ENCODE assay signal across 11 cellular contexts in genomic region chr1:206609229-206609991, GRCh38. TPM values are rescaled to one million over a fixed set of nuclear protein-coding genes. Genes with fewer than 3 reads are reported as not detected.
DNase-seq lines count a peak whose midpoint lies in the region; ATAC-seq and TF ChIP-seq lines count a peak whose summit lies in the region.
"Had no signal": no experiment of that assay in that cellular context is flagged by ENCODE, and none has a peak within 500 bp of the region (broad histone marks: within the 10 kb centered on the region; RNA-seq: fewer than 3 reads in every experiment).

No MANE protein-coding gene starts in this region.

- peaks cover 36% of the 10 kb centered on the region for H3K36me3 Mint-ChIP-seq in CD4-positive, CD25-positive, alpha-beta regulatory T cell
- peaks cover 4% of the 10 kb centered on the region for H3K36me3 Mint-ChIP-seq in IgD-negative memory B cell

- peaks cover 13% of the 10 kb centered on the region for H3K4me1 ChIP-seq in CD4-positive, CD25-positive, alpha-beta regulatory T cell (ENCODE audit: control insufficient read depth, insufficient read depth, low read length, poor library complexity, severe bottlenecking)
- peaks cover 3 to 22% (median 7%) of the 10 kb centered on the region in 3 donors for H3K4me1 ChIP-seq in esophagus squamous epithelium

- no peaks in the 10 kb centered on the region for H3K27me3 Mint-ChIP-seq in CD4-positive, CD25-positive, alpha-beta regulatory T cell
- no peaks in the 10 kb centered on the region for H3K27me3 Mint-ChIP-seq in IgD-negative memory B cell

- 42 to 43% methylated on average over 4 of the region's 4 CpGs for WGBS in esophagus squamous epithelium, 2 donors

- no peak for TF ChIP-seq POLR2A in esophagus squamous epithelium (IDR thresholded peaks at IDR 0.05)

- H3K4me1 Mint-ChIP-seq in CD4-positive, CD25-positive, alpha-beta regulatory T cell: peaks cover 10 to 28% (median 20%) of the 10 kb centered on the region in 4 donors
- peaks cover 11 to 25% (median 18%) of the 10 kb centered on the region in 3 donors for H3K4me1 Mint-ChIP-seq in IgD-negative memory B cell

- peaks cover 44% of the 10 kb centered on the region for H3K36me3 ChIP-seq in CD4-positive, CD25-positive, alpha-beta regulatory T cell (ENCODE audit: control insufficient read depth, insufficient read depth, low read length)
- peaks cover 0 to 67% (median 4%) of the 10 kb centered on the region in 3 donors for H3K36me3 ChIP-seq in esophagus squamous epithelium

- no peak overlapping the region for H3K27ac ChIP-seq in CD4-positive, CD25-positive, alpha-beta regulatory T cell (ENCODE audit: insufficient read depth, low read length, poor library complexity, severe bottlenecking)
- H3K27ac ChIP-seq in esophagus squamous epithelium: no peak overlapping the region

- intact Hi-C loops in esophagus squamous epithelium (cut with DNase I): no loop called here

- DNase-seq in CD4-positive, CD25-positive, alpha-beta regulatory T cell: no peak
- peak; percentile 84 for DNase-seq in GM12865 (ENCODE audit: low read depth)
- peak; percentile 87 for DNase-seq in dermis blood vessel endothelial cell
- DNase-seq in NOMO-1 treated with DMSO at 0.1 percent for 48 hours (lab: John Stamatoyannopoulos, UW; ENCODE audit: unreplicated experiment): no peak
- no peak for DNase-seq in esophagus squamous epithelium (lab: John Stamatoyannopoulos, UW)
- no peak for DNase-seq in NCI-H2107 treated with DMSO at 0.1 percent for 48 hours (lab: John Stamatoyannopoulos, UW; ENCODE audit: unreplicated experiment)
- DNase-seq: glutamatergic neuron; naive thymus-derived CD8-positive, alpha-beta T cell; NCI-H2107 had no signal

- H3K4me3 Mint-ChIP-seq in CD4-positive, CD25-positive, alpha-beta regulatory T cell: peak overlapping the region in 3 of 4 donors; percentile 13 to 51 (median 47)
- H3K4me3 Mint-ChIP-seq in IgD-negative memory B cell: peak overlapping the region in 1 of 4 donors; percentile 48

- ATAC-seq in CD4-positive, CD25-positive, alpha-beta regulatory T cell (ENCODE audit: low read depth in 2 of 2): no peak
- no peak for ATAC-seq in GM18511 (IDR thresholded peaks at IDR 0.05; ENCODE audit: unreplicated experiment)
- ATAC-seq: naive thymus-derived CD8-positive, alpha-beta T cell had no signal

- no peak overlapping the region for H3K4me3 ChIP-seq in CD4-positive, CD25-positive, alpha-beta regulatory T cell (ENCODE audit: low read depth, low read length)
- H3K4me3 ChIP-seq in GM12865 (ENCODE audit: low read depth, low read length): peak overlapping the region; percentile 31
- H3K4me3 ChIP-seq in esophagus squamous epithelium: no peak overlapping the region

- no peaks in the 10 kb centered on the region for H3K9me3 ChIP-seq in CD4-positive, CD25-positive, alpha-beta regulatory T cell (ENCODE audit: control insufficient read depth in 2 of 2, low read length in 2 of 2)
- H3K9me3 ChIP-seq in esophagus squamous epithelium: no peaks in the 10 kb centered on the region

- TF ChIP-seq CTCF in GM12865 (IDR thresholded peaks at IDR 0.05; ENCODE audit: insufficient read depth, low read depth, low read length, missing control alignments) (no peak), esophagus squamous epithelium (IDR thresholded peaks at IDR 0.05) (no peak)

- no peaks in the 10 kb centered on the region for H3K27me3 ChIP-seq in CD4-positive, CD25-positive, alpha-beta regulatory T cell (ENCODE audit: control insufficient read depth, insufficient read depth, low read length)
- H3K27me3 ChIP-seq in esophagus squamous epithelium: no peaks in the 10 kb centered on the region

- peak overlapping the region in 1 of 3 donors; percentile 63 for H3K27ac Mint-ChIP-seq in CD4-positive, CD25-positive, alpha-beta regulatory T cell
- peak overlapping the region in 2 of 3 donors; percentile 25 to 62 for H3K27ac Mint-ChIP-seq in IgD-negative memory B cell

- H3K9me3 Mint-ChIP-seq in CD4-positive, CD25-positive, alpha-beta regulatory T cell: no peaks in the 10 kb centered on the region
- H3K9me3 Mint-ChIP-seq in IgD-negative memory B cell: no peaks in the 10 kb centered on the region
- H3K9me3 Mint-ChIP-seq: naive thymus-derived CD8-positive, alpha-beta T cell had no signal

RNA-seq across cellular contexts. Expression of gene EIF2D, which starts 2.9 kb away (rescaled TPM):
- total RNA-seq in CD4-positive, CD25-positive, alpha-beta regulatory T cell: 35.7 TPM
- 10 to 100 TPM; 21.3 to 32.6 (median 26.7) TPM for polyA plus RNA-seq in CD4-positive, CD25-positive, alpha-beta regulatory T cell
- 40.4 TPM for polyA plus RNA-seq in IgD-negative memory B cell
- total RNA-seq in dermis blood vessel endothelial cell (66.1 and 69.9 TPM in 2 replicates), esophagus squamous epithelium (10 to 100 TPM; 26.8 to 54.4 (median 42.2) TPM)

RNA-seq across cellular contexts. Expression of gene DYRK3, which starts 25.9 kb away (rescaled TPM):
- total RNA-seq in CD4-positive, CD25-positive, alpha-beta regulatory T cell: 0.67 TPM
- polyA plus RNA-seq in CD4-positive, CD25-positive, alpha-beta regulatory T cell: under 1 TPM in 1 of 4 donors, not detected in 3; 0.32 TPM
- 0.31 TPM for polyA plus RNA-seq in IgD-negative memory B cell
- 11.4 and 12.6 TPM in 2 replicates for total RNA-seq in dermis blood vessel endothelial cell
- 1 to 10 TPM; 2.5 to 9.1 (median 4.0) TPM for total RNA-seq in esophagus squamous epithelium
- polyA plus RNA-seq: naive thymus-derived CD8-positive, alpha-beta T cell had no signal

Comparison
In these comparisons a context has a peak if more than half of its experiments do, and no peak if none do; other contexts are left out.
1. DNase-seq: peak in GM12865 (single experiment) and dermis blood vessel endothelial cell (single experiment); none in CD4-positive, CD25-positive, alpha-beta regulatory T cell (0 of 3), NOMO-1 treated with DMSO at 0.1 percent for 48 hours (single experiment), esophagus squamous epithelium (single experiment) and NCI-H2107 treated with DMSO at 0.1 percent for 48 hours (single experiment).